ENCODE assay signal across 10 cellular contexts in genomic region chr6:12065321-12066140, GRCh38. TPM values are rescaled to one million over a fixed set of nuclear protein-coding genes. Genes with fewer than 3 reads are reported as not detected.
A peak's percentile ranks its signal among the peaks of the same experiment; 100 is the strongest.
DNase-seq lines count a peak whose midpoint lies in the region; ATAC-seq and TF ChIP-seq lines count a peak whose summit lies in the region.
"Had no signal": no experiment of that assay in that cellular context is flagged by ENCODE, and none has a peak within 500 bp of the region (broad histone marks: within the 10 kb centered on the region; RNA-seq: fewer than 3 reads in every experiment).

No MANE protein-coding gene starts in this region.

- in situ Hi-C loops in GM13976 (cut with MboI; ENCODE audit: low sequenced_read_pairs, unreplicated experiment), result loop anchor here (10.0 kb wide), 1 partner anchor 51 kb away; the partner anchor contains the start of gene HIVEP1

- peaks cover 0 to 19% of the 10 kb centered on the region in 2 donors for H3K4me1 ChIP-seq in left lung

- H3K4me3 ChIP-seq in left lung, result no peak overlapping the region

- TF ChIP-seq CTCF in GM13976 (IDR thresholded peaks at IDR 0.05; ENCODE audit: borderline replicate concordance, control extremely low read depth, extremely low read depth, insufficient read depth, missing control alignments), result no peak
- no peak for TF ChIP-seq CTCF in left lung (IDR thresholded peaks at IDR 0.05)

- no peaks in the 10 kb centered on the region for H3K27me3 ChIP-seq in left lung

- DNase-seq in GM13976 (ENCODE audit: low spot score), result peak; percentile 45
- peak; percentile 38 for DNase-seq in NAMALWA (ENCODE audit: low spot score)
- DNase-seq in left lung, result peak in 1 of 2 donors; percentile 66
- DNase-seq in DMS153 treated with DMSO at 0.1 percent for 48 hours (lab: John Stamatoyannopoulos, UW; ENCODE audit: unreplicated experiment), result no peak
- DNase-seq in iPS-NIHi11 (ENCODE audit: low spot score), result no peak
- DNase-seq: NCI-H226, T1000 had no signal

- intact Hi-C loops in left lung (cut with DNase I), result no loop called here

- no peaks in the 10 kb centered on the region for H3K36me3 ChIP-seq in left lung

- no peaks in the 10 kb centered on the region for H3K9me3 ChIP-seq in left lung

- no peak overlapping the region for H3K27ac ChIP-seq in left lung

- ATAC-seq in GM21390 (IDR thresholded peaks at IDR 0.05; ENCODE audit: unreplicated experiment) (peak; percentile 38), left lung (peak; percentile 87), HG03196 (IDR thresholded peaks at IDR 0.05; ENCODE audit: unreplicated experiment) (no peak), GM21515 (IDR thresholded peaks at IDR 0.05; ENCODE audit: unreplicated experiment) (no peak)

RNA-seq across cellular contexts. Expression of gene HIVEP1, which starts 53.4 kb away (rescaled TPM):
- total RNA-seq in left lung, result 10 to 100 TPM; 29.2 to 35.9 TPM

Comparison
In these comparisons a context has a peak if more than half of its experiments do, and no peak if none do; other contexts are left out.
1. DNase-seq: peak in GM13976 (single experiment) and NAMALWA (single experiment); none in DMS153 treated with DMSO at 0.1 percent for 48 hours (single experiment) and iPS-NIHi11 (single experiment).
2. ATAC-seq: peak in GM21390 (single experiment) and left lung (single experiment); none in HG03196 (single experiment) and GM21515 (single experiment).